ENCODE assay signal across 11 cellular contexts in genomic region chr22:46050916-46051614, GRCh38.
DNase-seq lines count a peak whose midpoint lies in the region; ATAC-seq, FAIRE-seq and TF ChIP-seq lines count a peak whose summit lies in the region.
"Had no signal": no experiment of that assay in that cellular context is flagged by ENCODE, and none has a peak within 500 bp of the region (broad histone marks: within the 10 kb centered on the region; RNA-seq: fewer than 3 reads in every experiment).

No MANE protein-coding gene starts in this region.

- H3K27me3 Mint-ChIP-seq in activated naive CD4-positive, alpha-beta T cell treated with anti-CD3 and anti-CD28 coated beads, Interleukin-2, amount 10 ng/mL, durations not matched to agents 7 days and 5 days, result peaks cover 11% of the 10 kb centered on the region
- no peaks in the 10 kb centered on the region for H3K27me3 Mint-ChIP-seq in natural killer cell (ENCODE audit: low read depth in 2 of 2)

- FAIRE-seq in urothelium cell line (lab: Jason Lieb, UNC), result peak; percentile 35

- peak; percentile 5 to 54 (median 28) for ATAC-seq in natural killer cell

- no TSS peak for BruUV-seq in A673 (replicated peaks; lab: Mats Ljungman, UMichigan)

- peaks cover 32% of the 10 kb centered on the region for H3K4me1 ChIP-seq in A673 (ENCODE audit: insufficient read depth, low read length, poor library complexity, severe bottlenecking)

- intact Hi-C loops in natural killer cell (cut with micrococcal nuclease), result loop anchor here (10.0 kb wide), 1 partner anchor 234 kb away; no protein-coding TSS in a partner anchor
- intact Hi-C loops in A673 (cut with micrococcal nuclease; ENCODE audit: unreplicated experiment), result no loop called here

- peak overlapping the region; percentile 26 for H3K27ac Mint-ChIP-seq in activated naive CD4-positive, alpha-beta T cell treated with anti-CD3 and anti-CD28 coated beads, Interleukin-2, amount 10 ng/mL, durations not matched to agents 7 days and 5 days
- H3K27ac Mint-ChIP-seq in natural killer cell, result peak overlapping the region; percentile 79 to 93

- H3K36me3 Mint-ChIP-seq in activated naive CD4-positive, alpha-beta T cell treated with anti-CD3 and anti-CD28 coated beads, Interleukin-2, amount 10 ng/mL, durations not matched to agents 7 days and 5 days, result no peaks in the 10 kb centered on the region
- no peaks in the 10 kb centered on the region for H3K36me3 Mint-ChIP-seq in natural killer cell

- no peaks in the 10 kb centered on the region for H3K36me3 ChIP-seq in A673 (ENCODE audit: insufficient read depth, low read length, poor library complexity, severe bottlenecking)
- H3K36me3 ChIP-seq: BLaER1 had no signal

- H3K27ac ChIP-seq in epithelial cell of prostate, result peak overlapping the region; percentile 54
- H3K27ac ChIP-seq in A673 (ENCODE audit: low read depth, low read length, poor library complexity, severe bottlenecking), result no peak overlapping the region
- H3K27ac ChIP-seq: hepatocyte had no signal

- TF ChIP-seq CTCF in natural killer cell (IDR thresholded peaks at IDR 0.05) (no peak), A673 (conservative IDR thresholded peaks at IDR 0.05; ENCODE audit: low read depth, low read length) (no peak)

- H3K27me3 ChIP-seq in A673 (replicated peaks; ENCODE audit: insufficient read depth, low read depth, low read length, poor library complexity), result no peaks in the 10 kb centered on the region
- H3K27me3 ChIP-seq: hepatocyte had no signal

- H3K4me3 ChIP-seq in A673 (ENCODE audit: low read depth, low read length, poor library complexity, severe bottlenecking), result no peak overlapping the region
- H3K4me3 ChIP-seq: BLaER1, hepatocyte had no signal

- POLR2A ChIA-PET in A673 (lab: Charles Lee; ENCODE audit: low non-redundant PET), result no interaction called here

- peaks cover 40% of the 10 kb centered on the region for H3K4me1 Mint-ChIP-seq in activated naive CD4-positive, alpha-beta T cell treated with anti-CD3 and anti-CD28 coated beads, Interleukin-2, amount 10 ng/mL, durations not matched to agents 7 days and 5 days
- peaks cover 50 to 62% of the 10 kb centered on the region in 2 donors for H3K4me1 Mint-ChIP-seq in natural killer cell

- no peak for DNase-seq in activated naive CD4-positive, alpha-beta T cell treated with anti-CD3 and anti-CD28 coated beads, Interleukin-2, amount 10 ng/mL, durations not matched to agents 7 days and 5 days
- no peak for DNase-seq in activated naive CD4-positive, alpha-beta T cell treated with anti-CD3 and anti-CD28 coated beads, Interleukin-2, amount 50 U/mL, for 16 hours
- DNase-seq in epithelial cell of prostate (ENCODE audit: low read depth, low spot score) (no peak), natural killer cell (no peak), urothelium cell line (ENCODE audit: low spot score) (no peak), SHP77 treated with DMSO at 0.1 percent for 48 hours (lab: John Stamatoyannopoulos, UW) (no peak), A673 (ENCODE audit: low spot score) (no peak), SW 1271 (lab: John Stamatoyannopoulos, UW) (no peak)
- DNase-seq: NCI-H82 had no signal

- H3K9me3 Mint-ChIP-seq in activated naive CD4-positive, alpha-beta T cell treated with anti-CD3 and anti-CD28 coated beads, Interleukin-2, amount 10 ng/mL, durations not matched to agents 7 days and 5 days, result no peaks in the 10 kb centered on the region
- H3K9me3 Mint-ChIP-seq in natural killer cell, result no peaks in the 10 kb centered on the region

- H3K9me3 ChIP-seq in A673 (ENCODE audit: low read depth, low read length, poor library complexity, severe bottlenecking), result no peaks in the 10 kb centered on the region
- H3K9me3 ChIP-seq: BLaER1 had no signal

- no peak overlapping the region for H3K4me3 Mint-ChIP-seq in activated naive CD4-positive, alpha-beta T cell treated with anti-CD3 and anti-CD28 coated beads, Interleukin-2, amount 10 ng/mL, durations not matched to agents 7 days and 5 days
- H3K4me3 Mint-ChIP-seq in natural killer cell, result peak overlapping the region; percentile 79

- CTCF ChIA-PET in activated naive CD4-positive, alpha-beta T cell treated with anti-CD3 and anti-CD28 coated beads, Interleukin-2, amount 10 ng/mL, durations not matched to agents 7 days and 5 days (lab: Charles Lee), result interaction anchor here (1.1 kb wide), 1 partner anchor 14 kb away, joined by 4 read pairs; no protein-coding TSS in a partner anchor
- CTCF ChIA-PET in A673 (lab: Charles Lee), result no interaction called here
